ENCODE assay signal across 31 cellular contexts in the genomic region with DNA sequence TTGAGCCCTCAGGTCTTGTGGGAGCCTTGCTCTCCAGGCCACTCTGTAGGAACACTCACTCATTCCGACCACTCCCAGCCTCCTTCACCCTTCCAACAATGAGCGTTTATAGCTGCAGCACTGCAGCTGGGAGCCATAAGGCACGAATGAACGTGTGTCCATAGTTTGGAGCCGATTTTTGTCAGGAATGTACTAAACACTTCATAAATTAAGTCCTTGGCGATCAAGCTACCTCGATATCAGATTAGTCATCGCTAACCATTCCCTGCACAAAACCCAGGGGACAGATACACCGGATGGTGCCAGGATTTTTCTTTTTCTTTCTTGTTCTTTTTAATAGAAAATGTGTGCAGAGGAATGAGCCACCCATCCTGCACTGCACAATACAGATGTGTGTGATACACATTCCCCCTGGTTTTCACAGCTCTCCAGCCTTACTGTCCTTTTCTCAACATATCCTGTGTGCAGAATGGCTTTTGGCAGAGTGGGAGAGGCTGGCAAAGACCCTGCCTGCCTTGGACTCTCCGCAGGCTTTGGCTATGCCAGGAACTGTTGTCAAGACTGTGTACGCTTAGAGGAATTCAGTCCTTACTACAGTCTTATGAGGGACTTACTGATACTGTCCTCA.
DNase-seq lines count a peak whose midpoint lies in the region; ATAC-seq and TF ChIP-seq lines count a peak whose summit lies in the region.
"Had no signal": no experiment of that assay in that cellular context is flagged by ENCODE, and none has a peak within 500 bp of the region (broad histone marks: within the 10 kb centered on the region; RNA-seq: fewer than 3 reads in every experiment).

No MANE protein-coding gene starts in this region.

- H3K4me1 ChIP-seq in GM23248 (ENCODE audit: insufficient read depth), result peaks cover 22% of the 10 kb centered on the region
- H3K4me1 ChIP-seq in A673 (ENCODE audit: insufficient read depth, low read length, poor library complexity, severe bottlenecking), result no peaks in the 10 kb centered on the region
- H3K4me1 ChIP-seq: left lung, prostate gland, thyroid gland had no signal

- H3K9me2 ChIP-seq in GM23248 (ENCODE audit: insufficient read depth), result no peaks in the 10 kb centered on the region

- TF ChIP-seq CTCF in AG09309 (IDR thresholded peaks at IDR 0.05; ENCODE audit: control insufficient read depth, insufficient read depth, low read depth, low read length, missing control alignments) (no peak), fibroblast of mammary gland (conservative IDR thresholded peaks at IDR 0.05; ENCODE audit: control insufficient read depth, insufficient read depth, low read depth, low read length) (no peak), A673 (conservative IDR thresholded peaks at IDR 0.05; ENCODE audit: low read depth, low read length) (no peak)

- no peaks in the 10 kb centered on the region for H4K20me1 ChIP-seq in GM23248 (ENCODE audit: insufficient read depth)
- H4K20me1 ChIP-seq: BLaER1 had no signal

- no TSS peak for BruUV-seq in A673 (replicated peaks; lab: Mats Ljungman, UMichigan)

- H3K79me2 ChIP-seq in GM23248 (ENCODE audit: insufficient read depth), result no peaks in the 10 kb centered on the region

- no peak for ATAC-seq in GM19455 (IDR thresholded peaks at IDR 0.05; ENCODE audit: unreplicated experiment)
- ATAC-seq: left lung had no signal

- H3K4me3 ChIP-seq in AG09309 (ENCODE audit: control insufficient read depth, low read depth, low read length), result no peak overlapping the region
- H3K4me3 ChIP-seq in GM23248, result peak overlapping the region; percentile 5
- no peak overlapping the region for H3K4me3 ChIP-seq in fibroblast of mammary gland (ENCODE audit: control insufficient read depth, low read depth, low read length)
- H3K4me3 ChIP-seq in A673 (ENCODE audit: low read depth, low read length, poor library complexity, severe bottlenecking), result no peak overlapping the region
- H3K4me3 ChIP-seq: BLaER1, left lung, PC-9, prostate gland, thyroid gland had no signal

- 1 to 2% methylated on average over 11 of the region's 11 CpGs for WGBS in GM23248 (ENCODE audit: low coverage in 1 of 2, low lambda C conversion rate in 2 of 2, missing lambda C conversion rate in 2 of 2), 2 experiments

- in situ Hi-C loops in GM23248 (cut with MboI), result no loop called here

- no peak overlapping the region for H3K9ac ChIP-seq in GM23248
- H3K9ac ChIP-seq: BLaER1 had no signal

- H3K9me3 ChIP-seq in GM23248 (ENCODE audit: low read depth), result no peaks in the 10 kb centered on the region
- no peaks in the 10 kb centered on the region for H3K9me3 ChIP-seq in A673 (ENCODE audit: low read depth, low read length, poor library complexity, severe bottlenecking)
- H3K9me3 ChIP-seq: BLaER1, left lung, prostate gland, thyroid gland had no signal

- CTCF ChIA-PET in A673 (lab: Charles Lee), result no interaction called here

- H3K27me3 ChIP-seq in GM23248 (replicated peaks; ENCODE audit: insufficient read depth), result no peaks in the 10 kb centered on the region
- H3K27me3 ChIP-seq in A673 (replicated peaks; ENCODE audit: insufficient read depth, low read depth, low read length, poor library complexity), result no peaks in the 10 kb centered on the region
- H3K27me3 ChIP-seq: BLaER1, left lung, thyroid gland had no signal

- H3K27ac ChIP-seq in GM23248 (peak overlapping the region; percentile 29), A673 (ENCODE audit: low read depth, low read length, poor library complexity, severe bottlenecking) (no peak overlapping the region)
- H3K27ac ChIP-seq: BLaER1, left lung, PC-9, prostate gland, thyroid gland, VCaP had no signal

- H3F3A ChIP-seq in GM23248 (ENCODE audit: insufficient read depth), result peaks cover 16% of the 10 kb centered on the region

- POLR2A ChIA-PET in A673 (lab: Charles Lee; ENCODE audit: low non-redundant PET), result no interaction called here

- peak overlapping the region; percentile 79 for H3K4me2 ChIP-seq in GM23248 (ENCODE audit: unreplicated experiment)
- H3K4me2 ChIP-seq: BLaER1, PC-9 had no signal

- intact Hi-C loops in A673 (cut with micrococcal nuclease; ENCODE audit: unreplicated experiment), result no loop called here

- DNase-seq in AG09309 (ENCODE audit: low read depth) (peak; percentile 14), GM23248 (peak; percentile 76), fibroblast of mammary gland (ENCODE audit: low read depth) (peak; percentile 86), medulla oblongata (ENCODE audit: extremely low spot score) (peak; percentile 3), A673 (ENCODE audit: low spot score) (no peak), inferior parietal cortex (ENCODE audit: extremely low spot score) (no peak), NOMO-1 (lab: John Stamatoyannopoulos, UW; ENCODE audit: unreplicated experiment in 2 of 2) (no peak)
- DNase-seq: activated CD4-positive, alpha-beta T cell treated with anti-CD3 and anti-CD28 coated beads for 4 hours; activated CD8-positive, alpha-beta memory T cell treated with anti-CD3 and anti-CD28 coated beads for 24 hours; activated effector memory CD4-positive, alpha-beta T cell treated with anti-CD3 and anti-CD28 coated beads, Interleukin-2, amount 50 U/mL, for 16 hours; activated T-cell treated with anti-CD3 and anti-CD28 coated beads, Interleukin-2, amount 50 U/mL, for 1 hour; DMS53; foreskin melanocyte; GF-D8; hypothalamus; immature natural killer cell; left lung; naive B cell; NCI-H1092; NCI-H187; NCI-H2171 treated with DMSO at 0.1 percent for 48 hours; NCI-H524; NK-92 treated with Interleukin-12 subunit alpha and Interleukin-12 subunit beta, amount 100 ng/mL, for 24 hours; PC-9; SHP77; T-helper 9 cell; thyroid gland had no signal

- H3K36me3 ChIP-seq in GM23248 (ENCODE audit: low read depth) (no peaks in the 10 kb centered on the region), A673 (ENCODE audit: insufficient read depth, low read length, poor library complexity, severe bottlenecking) (no peaks in the 10 kb centered on the region)
- H3K36me3 ChIP-seq: BLaER1, left lung, prostate gland, thyroid gland had no signal

- H2AFZ ChIP-seq in GM23248, result peak overlapping the region; percentile 4; the same call in 1 of the 2 replicates
- H2AFZ ChIP-seq: PC-9 had no signal

Comparison
In these comparisons a context has a peak if more than half of its experiments do, and no peak if none do; other contexts are left out.
1. DNase-seq: peak in AG09309 (single experiment), GM23248 (single experiment), fibroblast of mammary gland (single experiment) and medulla oblongata (single experiment); none in A673 (single experiment), inferior parietal cortex (single experiment) and NOMO-1 (0 of 2).